In genomic region chr1:150629115-150629928, GRCh38 we compare ENCODE assay signal across 1 cellular context.
TF ChIP-seq lines count a peak whose summit lies in the region.

ENSA (minus strand) TSS chr1:150629612; CDS start chr1:150629470, 142 bp downstream.

TF ChIP-seq in K562, 482 proteins besides CTCF, POLR2A, EP300 and RAD21 (continued from another document and continues in another):
- TF ChIP-seq FOXM1 (IDR thresholded peaks at IDR 0.05; ENCODE audit: low read depth) (peak; percentile 9; the same call in 1 of the 2 replicates), FOXM1 (CRISPR knock-in tag; IDR thresholded peaks at IDR 0.05; ENCODE audit: low read depth) (no peak), CBX3 (IDR thresholded peaks at IDR 0.05; ENCODE audit: borderline replicate concordance in 1 of 2, low read length in 2 of 2) (no peak), CREB3 (tag; conservative IDR thresholded peaks at IDR 0.05; ENCODE audit: low read depth) (no peak), ELF2 (CRISPR knock-in tag; IDR thresholded peaks at IDR 0.05) (no peak), ETS2 (tag; IDR thresholded peaks at IDR 0.05; ENCODE audit: borderline replicate concordance, poor library complexity, severe bottlenecking) (no peak), MLLT1 (IDR thresholded peaks at IDR 0.05) (peak; percentile 7 to 96; a peak in 2 of 4 replicates), POU5F1 (IDR thresholded peaks at IDR 0.05; ENCODE audit: borderline replicate concordance, low read depth, low read length, partially characterized antibody) (no peak), ZNF212 (CRISPR knock-in tag; IDR thresholded peaks at IDR 0.05) (no peak), STAT5B (CRISPR knock-in tag; IDR thresholded peaks at IDR 0.05) (no peak), CBX1 (IDR thresholded peaks at IDR 0.05; ENCODE audit: low read depth) (peak; percentile 78; the same call in 1 of the 2 replicates), NFIX (CRISPR knock-in tag; IDR thresholded peaks at IDR 0.05; ENCODE audit: low read depth) (no peak), MAFG (tag; conservative IDR thresholded peaks at IDR 0.05) (no peak), SRSF7 (optimal IDR thresholded peaks at IDR 0.05; ENCODE audit: low read depth, low read length) (no peak), PRMT5 (CRISPR knock-in tag; IDR thresholded peaks at IDR 0.05) (no peak), ID3 (CRISPR knock-in tag; IDR thresholded peaks at IDR 0.05) (no peak), ID3 (tag; IDR thresholded peaks at IDR 0.05) (no peak), TCF15 (CRISPR knock-in tag; IDR thresholded peaks at IDR 0.05) (0 out of 2 replicates have a peak, but pooled peaks have one; percentile 41), ZNF395 (CRISPR knock-in tag; IDR thresholded peaks at IDR 0.05) (peak; percentile 88), ZBTB12 (CRISPR knock-in tag; IDR thresholded peaks at IDR 0.05) (peak; percentile 85), ZNF445 (CRISPR knock-in tag; IDR thresholded peaks at IDR 0.05; ENCODE audit: low read depth) (no peak), ZBTB11 (CRISPR knock-in tag; IDR thresholded peaks at IDR 0.05) (no peak; a peak in 1 of 6 replicates), RBFOX2 (IDR thresholded peaks at IDR 0.05; ENCODE audit: low read depth, low read length) (peak; percentile 90), HMGXB4 (CRISPR knock-in tag; IDR thresholded peaks at IDR 0.05) (0 out of 2 replicates have a peak, but pooled peaks have one; percentile 83), BCL6 (CRISPR knock-in tag; IDR thresholded peaks at IDR 0.05) (no peak), TOE1 (IDR thresholded peaks at IDR 0.05; ENCODE audit: borderline replicate concordance) (0 out of 2 replicates have a peak, but pooled peaks have one; percentile 20), TOE1 (CRISPR knock-in tag; IDR thresholded peaks at IDR 0.05; ENCODE audit: borderline replicate concordance, low read depth) (no peak), AFF4 (CRISPR knock-in tag; IDR thresholded peaks at IDR 0.05) (peak; percentile 74; the same call in 1 of the 2 replicates), ZNF133 (CRISPR knock-in tag; IDR thresholded peaks at IDR 0.05) (no peak), MTA3 (IDR thresholded peaks at IDR 0.05; ENCODE audit: borderline replicate concordance) (peak; percentile 57), NCOA1 (IDR thresholded peaks at IDR 0.05; ENCODE audit: low read depth) (peak; percentile 75), ARID3A (IDR thresholded peaks at IDR 0.05; ENCODE audit: borderline replicate concordance, low read depth, low read length) (peak; percentile 88; the same call in 1 of the 2 replicates), MAFF (IDR thresholded peaks at IDR 0.05; ENCODE audit: low read length) (no peak), CBFA2T2 (conservative IDR thresholded peaks at IDR 0.05) (no peak), ZNF551 (CRISPR knock-in tag; IDR thresholded peaks at IDR 0.05) (no peak), ARID1B (IDR thresholded peaks at IDR 0.05) (no peak), CREM (IDR thresholded peaks at IDR 0.05; ENCODE audit: low read depth) (peak; percentile 95), HNRNPLL (IDR thresholded peaks at IDR 0.05; ENCODE audit: low read depth, low read length, poor library complexity, severe bottlenecking) (peak; percentile 76), DMBX1 (CRISPR knock-in tag; IDR thresholded peaks at IDR 0.05; ENCODE audit: borderline replicate concordance) (no peak), MXD1 (CRISPR knock-in tag; IDR thresholded peaks at IDR 0.05; ENCODE audit: borderline replicate concordance, poor library complexity, severe bottlenecking) (no peak), PHB (CRISPR knock-in tag; IDR thresholded peaks at IDR 0.05) (no peak), L3MBTL2 (IDR thresholded peaks at IDR 0.05) (peak; percentile 67), STAT5A (IDR thresholded peaks at IDR 0.05; ENCODE audit: borderline replicate concordance, low read length) (no peak), POLR2G (IDR thresholded peaks at IDR 0.05; ENCODE audit: low read depth, low read length) (peak; percentile 85), ZKSCAN1 (IDR thresholded peaks at IDR 0.05; ENCODE audit: low read depth, low read length) (no peak)
